1 cellular context compared by ENCODE assay signal in the genomic region with DNA sequence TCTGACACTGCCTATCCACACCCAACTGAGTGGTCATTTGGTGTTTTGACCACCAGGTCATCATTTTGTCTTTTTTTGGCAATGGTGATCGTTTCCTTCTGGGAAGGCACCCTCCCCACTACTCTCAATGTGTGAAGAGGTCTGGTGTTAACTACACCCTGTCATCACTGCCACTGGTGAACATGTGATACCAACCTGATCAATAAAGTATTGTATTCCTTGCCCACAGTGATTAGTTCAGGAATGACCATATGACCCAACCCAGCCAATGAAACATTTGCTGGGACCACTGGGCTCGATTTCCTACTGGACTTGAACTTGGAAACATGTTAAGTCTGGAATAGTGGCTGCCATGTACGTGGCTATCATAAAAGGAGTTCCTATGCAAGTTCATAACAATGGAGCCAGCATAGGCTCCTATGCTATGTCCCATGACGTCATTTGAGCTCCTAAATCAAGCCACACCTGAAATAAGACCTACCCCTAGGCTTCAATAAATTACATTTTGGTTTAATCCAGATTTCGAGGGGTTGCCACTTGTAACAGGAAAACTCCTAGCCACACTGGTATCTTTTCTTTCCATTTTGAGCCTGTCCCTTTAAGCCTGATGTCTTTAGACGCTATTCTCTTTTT.
TF ChIP-seq lines count a peak whose summit lies in the region.

No MANE protein-coding gene starts in this region.

TF ChIP-seq in HEK293, 187 proteins besides CTCF, POLR2A, EP300 and RAD21:
- TF ChIP-seq, protein P1, sequence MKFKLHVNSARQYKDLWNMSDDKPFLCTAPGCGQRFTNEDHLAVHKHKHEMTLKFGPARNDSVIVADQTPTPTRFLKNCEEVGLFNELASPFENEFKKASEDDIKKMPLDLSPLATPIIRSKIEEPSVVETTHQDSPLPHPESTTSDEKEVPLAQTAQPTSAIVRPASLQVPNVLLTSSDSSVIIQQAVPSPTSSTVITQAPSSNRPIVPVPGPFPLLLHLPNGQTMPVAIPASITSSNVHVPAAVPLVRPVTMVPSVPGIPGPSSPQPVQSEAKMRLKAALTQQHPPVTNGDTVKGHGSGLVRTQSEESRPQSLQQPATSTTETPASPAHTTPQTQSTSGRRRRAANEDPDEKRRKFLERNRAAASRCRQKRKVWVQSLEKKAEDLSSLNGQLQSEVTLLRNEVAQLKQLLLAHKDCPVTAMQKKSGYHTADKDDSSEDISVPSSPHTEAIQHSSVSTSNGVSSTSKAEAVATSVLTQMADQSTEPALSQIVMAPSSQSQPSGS (tag by site-specific recombination; IDR thresholded peaks at IDR 0.05; ENCODE audit: low read depth) = 0 out of 2 replicates have a peak, but pooled peaks have one; percentile 36
- no peak for TF ChIP-seq ZNF558 (tag by site-specific recombination; IDR thresholded peaks at IDR 0.05)
